12 cellular contexts compared by ENCODE assay signal in genomic region chr15:44979617-44980339, GRCh38. TPM values are rescaled to one million over a fixed set of nuclear protein-coding genes. Genes with fewer than 3 reads are reported as not detected.
DNase-seq lines count a peak whose midpoint lies in the region; ATAC-seq, FAIRE-seq and TF ChIP-seq lines count a peak whose summit lies in the region.
"Not testable (repeated sequence)": the region's sequence is repeated elsewhere in the genome, so short reads cannot be mapped to it uniquely, and the experiment has no call there.
"Had no signal": no experiment of that assay in that cellular context is flagged by ENCODE, and none has a peak within 500 bp of the region (broad histone marks: within the 10 kb centered on the region; RNA-seq: fewer than 3 reads in every experiment).

No MANE protein-coding gene starts in this region.

- FAIRE-seq in GM12892 (lab: Jason Lieb, UNC) = peak; percentile 90
- not testable (repeated sequence) for FAIRE-seq in pancreas (lab: Jason Lieb, UNC)

- H3K36me3 Mint-ChIP-seq in WTC11; endodermal cell (ENCODE audit: low read depth): not testable (repeated sequence)

- CTCF ChIA-PET in HEK293 (lab: Yijun Ruan, JAX) = interaction anchor here (0.7 to 2.5 kb wide), 2 partner anchors 11 to 439 kb away, joined by 3 to 7 read pairs; no protein-coding TSS in a partner anchor
- CTCF ChIA-PET in WTC11 (lab: Charles Lee) = not testable (repeated sequence)

- H3K4me3 ChIP-seq in BE2C (ENCODE audit: low read depth, low read length); HEK293 (ENCODE audit: low read depth, low read length); liver (ENCODE audit: low read depth in 1 of 3, low read length in 3 of 3); pancreas: not testable (repeated sequence)
- H3K4me3 ChIP-seq in endodermal cell (ENCODE audit: low read length) = peak overlapping the region; percentile 30

- not testable (repeated sequence) for H3K27ac Mint-ChIP-seq in WTC11
- H3K27ac Mint-ChIP-seq in endodermal cell = peak overlapping the region; percentile 87

- not testable (repeated sequence) for H3K4me1 Mint-ChIP-seq in WTC11
- H3K4me1 Mint-ChIP-seq in endodermal cell = peaks cover 27% of the 10 kb centered on the region

- H3K4me1 ChIP-seq in BE2C (peaks cover 19% of the 10 kb centered on the region), endodermal cell (ENCODE audit: control insufficient read depth, insufficient read depth, low read length) (peaks cover 12% of the 10 kb centered on the region)
- H3K4me1 ChIP-seq in HEK293 (ENCODE audit: control insufficient read depth, insufficient read depth, low read length); liver (ENCODE audit: control insufficient read depth in 4 of 4, insufficient read depth in 4 of 4, low read length in 3 of 4); pancreas: not testable (repeated sequence)

- not testable (repeated sequence) for TF ChIP-seq CTCF in BE2C (IDR thresholded peaks at IDR 0.05; ENCODE audit: low read depth, low read length); HEK293 (tag by site-specific recombination; IDR thresholded peaks at IDR 0.05); WTC11 (IDR thresholded peaks at IDR 0.05); endodermal cell (conservative IDR thresholded peaks at IDR 0.05); liver (IDR thresholded peaks at IDR 0.05; ENCODE audit: low read depth, low read length, missing input control); pancreas (IDR thresholded peaks at IDR 0.05)

- H3K4me3 Mint-ChIP-seq in WTC11 = not testable (repeated sequence)
- peak overlapping the region; percentile 26 for H3K4me3 Mint-ChIP-seq in endodermal cell

- H3K9me3 ChIP-seq in BE2C; HEK293 (ENCODE audit: control insufficient read depth, insufficient read depth, low read depth, low read length); endodermal cell (ENCODE audit: control insufficient read depth, low read length); liver (ENCODE audit: control insufficient read depth in 4 of 4, low read length in 3 of 4); pancreas: not testable (repeated sequence)

- not testable (repeated sequence) for H3K36me3 ChIP-seq in BE2C; HEK293 (ENCODE audit: control insufficient read depth in 2 of 2, insufficient read depth in 1 of 2, low read length in 2 of 2); endodermal cell (ENCODE audit: control insufficient read depth, insufficient read depth, low read length); liver (ENCODE audit: control insufficient read depth in 4 of 4, insufficient read depth in 3 of 4, low read depth in 1 of 4, low read length in 3 of 4); pancreas

- 91 to 92% methylated on average over 2 of the region's 2 CpGs for WGBS in endodermal cell (ENCODE audit: insufficient coverage in 1 of 2, insufficient read length in 1 of 2), 2 experiments
- WGBS in liver = 24% methylated on average over 2 of the region's 2 CpGs
- 30 to 43% methylated on average over 2 of the region's 2 CpGs for WGBS in pancreas, 2 donors

- DNase-seq in BE2C (peak; percentile 39), NCI-H146 (lab: John Stamatoyannopoulos, UW) (peak; percentile 41)
- not testable (repeated sequence) for DNase-seq in GM12892 (ENCODE audit: insufficient read length); WTC11 (ENCODE audit: low spot score); endodermal cell; pancreas

- H3K27me3 Mint-ChIP-seq in WTC11 (ENCODE audit: low read depth); endodermal cell (ENCODE audit: insufficient read depth): not testable (repeated sequence)

- peak in 1 of 2 donors; percentile 5 for TF ChIP-seq RAD21 in liver (IDR thresholded peaks at IDR 0.05)

- H3K27ac ChIP-seq in HEK293 (ENCODE audit: extremely low read depth, low read depth, low read length); endodermal cell (ENCODE audit: low read depth, low read length); pancreas: not testable (repeated sequence)
- peak overlapping the region in 1 of 2 donors; percentile 41 for H3K27ac ChIP-seq in liver (ENCODE audit: low read depth in 1 of 2, low read length in 2 of 2)

- peaks cover 15% of the 10 kb centered on the region for H3K9me3 Mint-ChIP-seq in WTC11
- H3K9me3 Mint-ChIP-seq in endodermal cell = not testable (repeated sequence)

- H3K27me3 ChIP-seq in BE2C; endodermal cell (ENCODE audit: control insufficient read depth, insufficient read depth, low read length, poor library complexity, severe bottlenecking); liver (ENCODE audit: control insufficient read depth in 4 of 4, insufficient read depth in 4 of 4, low read length in 3 of 4); pancreas: not testable (repeated sequence)

- not testable (repeated sequence) for ATAC-seq in WTC11
- ATAC-seq in pancreas = peak in 3 of 4 donors; percentile 35 to 85 (median 68)

- TF ChIP-seq POLR2A in GM12892 (IDR thresholded peaks at IDR 0.05; ENCODE audit: low read depth, low read length) = not testable (repeated sequence)

- POLR2A ChIA-PET in HEK293 (lab: Yijun Ruan, JAX); WTC11 (lab: Charles Lee): not testable (repeated sequence)

- intact Hi-C loops in pancreas (cut with DNase I) = not testable (repeated sequence)

- not testable (repeated sequence) for H3K9ac ChIP-seq in endodermal cell (ENCODE audit: extremely low read depth, low read length, poor library complexity, severe bottlenecking)
- H3K9ac ChIP-seq in liver (ENCODE audit: low read depth in 1 of 2, low read length in 2 of 2) = peak overlapping the region in 1 of 2 donors; percentile 2

TF ChIP-seq in HEK293, 187 proteins besides CTCF, POLR2A, EP300 and RAD21:
- TF ChIP-seq ZBTB8A (tag by site-specific recombination; IDR thresholded peaks at IDR 0.05) (peak; percentile 12; the same call in 1 of the 2 replicates), ZNF335 (tag by site-specific recombination; conservative IDR thresholded peaks at IDR 0.05) (peak; percentile 90), FEZF1 (tag by site-specific recombination; IDR thresholded peaks at IDR 0.05) (peak; percentile 25; the same call in 1 of the 2 replicates)

TF ChIP-seq in WTC11, 78 proteins besides CTCF, POLR2A, EP300 and RAD21:
- peak; percentile 37; the same call in 1 of the 2 replicates for TF ChIP-seq GABPB1 (CRISPR knock-in tag; IDR thresholded peaks at IDR 0.05)

TF ChIP-seq in liver, 16 proteins besides CTCF, POLR2A, EP300 and RAD21:
- TF ChIP-seq HNF4A (conservative IDR thresholded peaks at IDR 0.05) (peak; percentile 43 to 49), SP1 (IDR thresholded peaks at IDR 0.05) (peak; percentile 6), RXRA (IDR thresholded peaks at IDR 0.05) (peak in 1 of 2 donors; percentile 17)

RNA-seq across cellular contexts. Expression of gene TERB2, which starts 23.3 kb away (rescaled TPM):
- not detected for polyA plus RNA-seq in BE2C (2012; ENCODE audit: insufficient read depth, insufficient read length, low read depth)
- polyA plus RNA-seq in GM12892 (2012; ENCODE audit: missing spikeins) = not detected
- total RNA-seq in WTC11 (2021) (not detected in 3 replicates), endodermal cell (not detected), liver (not detected), pancreas (not detected)
- not detected for polyA plus RNA-seq in endodermal cell (2013, experiment 1 of 2)
- polyA plus RNA-seq in endodermal cell (2013, experiment 2 of 2) = not detected
- polyA plus RNA-seq in liver (under 1 TPM in 1 of 2 donors, not detected in 1; 0.08 TPM), pancreas (not detected)
- total RNA-seq: CD8-positive, alpha-beta T cell; Daoy; H4; T-cell had no signal

RNA-seq across cellular contexts. Expression of gene SORD, which starts 43.2 kb away (rescaled TPM):
- polyA plus RNA-seq in BE2C (2012; ENCODE audit: insufficient read depth, insufficient read length, low read depth) = 35.3 TPM
- 53.1 TPM for polyA plus RNA-seq in GM12892 (2012; ENCODE audit: missing spikeins)
- total RNA-seq in WTC11 (2021) (46.2 to 48.9 TPM (median 46.4 TPM) in 3 replicates), endodermal cell (10 to 100 TPM; 28.7 to 40.3 TPM), liver (100 to 1,000 TPM in 1 of 2 donors, 10 to 100 TPM in 1; 75.5 to 165 TPM), pancreas (10 to 100 TPM in 2 of 6 donors, 1 to 10 TPM in 4; 6.4 to 14.7 (median 8.9) TPM)
- polyA plus RNA-seq in endodermal cell (2013, experiment 1 of 2) = 34.4 TPM
- polyA plus RNA-seq in endodermal cell (2013, experiment 2 of 2) = 28.7 TPM
- polyA plus RNA-seq in liver (100 to 1,000 TPM; 168 to 169 TPM), pancreas (1 to 10 TPM; 2.1 to 8.9 TPM)
